ENCODE assay signal across 18 cellular contexts in the genomic region with DNA sequence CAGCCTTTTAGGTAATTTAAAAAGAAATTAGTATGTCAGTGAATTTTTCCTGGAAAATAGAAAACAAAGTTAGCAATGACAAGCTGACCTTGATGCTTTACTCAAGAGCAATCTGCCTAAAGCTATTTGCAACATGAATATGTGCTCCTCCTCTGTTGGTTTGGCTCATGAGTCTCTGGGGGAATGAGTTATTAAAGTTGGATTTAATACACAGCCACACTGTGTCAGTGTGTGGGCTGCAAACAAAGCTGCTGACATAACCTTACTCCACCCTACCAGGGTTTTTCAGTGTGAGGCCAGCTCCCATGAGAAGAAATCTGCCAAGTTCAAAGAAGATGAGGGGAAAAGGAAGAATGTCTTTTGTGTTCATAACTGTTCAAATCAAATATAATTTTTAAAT.
DNase-seq lines count a peak whose midpoint lies in the region; ATAC-seq and TF ChIP-seq lines count a peak whose summit lies in the region.
"Had no signal": no experiment of that assay in that cellular context is flagged by ENCODE, and none has a peak within 500 bp of the region (broad histone marks: within the 10 kb centered on the region; RNA-seq: fewer than 3 reads in every experiment).

No MANE protein-coding gene starts in this region.

- TF ChIP-seq CTCF in brain microvascular endothelial cell (IDR thresholded peaks at IDR 0.05; ENCODE audit: low read depth, low read length, missing control alignments) (no peak), heart right ventricle (IDR thresholded peaks at IDR 0.05) (no peak), testis (IDR thresholded peaks at IDR 0.05) (no peak)

- H3K4me1 ChIP-seq in heart right ventricle (no peaks in the 10 kb centered on the region), testis (no peaks in the 10 kb centered on the region)
- H3K4me1 ChIP-seq: breast epithelium, Caco-2 had no signal

- ATAC-seq in heart right ventricle: peak in 5 of 8 donors; percentile 47 to 94 (median 59)
- ATAC-seq: activated T-helper 17 cell treated with anti-CD3 and anti-CD28 coated beads, Interleukin-2, amount 50 U/mL, for 72 hours; left colon had no signal

- H3K4me3 ChIP-seq in MG63 (no peak overlapping the region), brain microvascular endothelial cell (ENCODE audit: low read depth, low read length) (no peak overlapping the region), heart right ventricle (no peak overlapping the region), testis (no peak overlapping the region)
- H3K4me3 ChIP-seq: breast epithelium, skin epidermis had no signal

- in situ Hi-C loops in brain microvascular endothelial cell (cut with HindIII; ENCODE audit: low pct_ligation_motif_present, low sequenced_read_pairs): loop anchor here (25.0 kb wide), 1 partner anchor 434 kb away; no protein-coding TSS in a partner anchor

- H3K27me3 ChIP-seq in MG63: no peaks in the 10 kb centered on the region
- H3K27me3 ChIP-seq in brain microvascular endothelial cell (replicated peaks): no peaks in the 10 kb centered on the region
- no peaks in the 10 kb centered on the region for H3K27me3 ChIP-seq in heart right ventricle
- H3K27me3 ChIP-seq in testis: no peaks in the 10 kb centered on the region
- H3K27me3 ChIP-seq: breast epithelium had no signal

- H3K27ac ChIP-seq in brain microvascular endothelial cell (no peak overlapping the region), heart right ventricle (no peak overlapping the region), testis (no peak overlapping the region)
- H3K27ac ChIP-seq: breast epithelium, skin epidermis had no signal

- no peaks in the 10 kb centered on the region for H3K9me3 ChIP-seq in MG63
- H3K9me3 ChIP-seq in heart right ventricle: no peaks in the 10 kb centered on the region
- H3K9me3 ChIP-seq in testis: no peaks in the 10 kb centered on the region
- H3K9me3 ChIP-seq: breast epithelium, Caco-2 had no signal

- DNase-seq in MG63 (peak; percentile 40), brain microvascular endothelial cell (peak; percentile 0), heart right ventricle (no peak), testis (peak; percentile 21), DMS79 (lab: John Stamatoyannopoulos, UW) (no peak), NCI-H1092 (lab: John Stamatoyannopoulos, UW) (no peak), mucosa of gallbladder (ENCODE audit: low spot score) (no peak)
- DNase-seq: activated CD4-positive, alpha-beta T cell treated with anti-CD3 and anti-CD28 coated beads for 48 hours; Caco-2; dermis blood vessel endothelial cell; Kasumi-1; left colon; NCI-H524; posterior cingulate gyrus; T-helper 1 cell had no signal

- no peak for TF ChIP-seq POLR2A in testis (IDR thresholded peaks at IDR 0.05)

- intact Hi-C loops in heart right ventricle (cut with DNase I): no loop called here
- intact Hi-C loops in testis (cut with DNase I; ENCODE audit: low total_unique reads): no loop called here

- H3K36me3 ChIP-seq in MG63 (no peaks in the 10 kb centered on the region), brain microvascular endothelial cell (replicated peaks) (no peaks in the 10 kb centered on the region), heart right ventricle (no peaks in the 10 kb centered on the region), testis (ENCODE audit: low read depth, missing control alignments) (no peaks in the 10 kb centered on the region)
- H3K36me3 ChIP-seq: breast epithelium had no signal

Comparison
In these comparisons a context has a peak if more than half of its experiments do, and no peak if none do; other contexts are left out.
1. DNase-seq: peak in MG63 (single experiment), brain microvascular endothelial cell (single experiment) and testis (single experiment); none in heart right ventricle (0 of 2), DMS79 (single experiment), NCI-H1092 (single experiment) and mucosa of gallbladder (single experiment).